1 cellular context compared by ENCODE assay signal in genomic region chr5:139670369-139671095, GRCh38.
TF ChIP-seq lines count a peak whose summit lies in the region.

No MANE protein-coding gene starts in this region.

TF ChIP-seq in HepG2, 621 proteins besides CTCF, POLR2A, EP300 and RAD21 (continued from another document and continues in another):
- TF ChIP-seq ZBTB2 (CRISPR knock-in tag; IDR thresholded peaks at IDR 0.05; ENCODE audit: low read depth), result no peak
- no peak for TF ChIP-seq KLF13 (CRISPR knock-in tag; IDR thresholded peaks at IDR 0.05)
- TF ChIP-seq SNAPC4 (CRISPR knock-in tag; IDR thresholded peaks at IDR 0.05), result no peak
- TF ChIP-seq ZNF678 (CRISPR knock-in tag; IDR thresholded peaks at IDR 0.05), result no peak
- 0 out of 2 replicates have a peak, but pooled peaks have one; percentile 4 for TF ChIP-seq ZNF263 (CRISPR knock-in tag; IDR thresholded peaks at IDR 0.05)
- no peak for TF ChIP-seq MYC (CRISPR knock-in tag; IDR thresholded peaks at IDR 0.05; ENCODE audit: borderline replicate concordance)
- no peak for TF ChIP-seq ZNF460 (CRISPR knock-in tag; IDR thresholded peaks at IDR 0.05; ENCODE audit: borderline replicate concordance)
- TF ChIP-seq BORCS8-MEF2B (CRISPR knock-in tag; IDR thresholded peaks at IDR 0.05), result no peak
- peak; percentile 11; the same call in 1 of the 2 replicates for TF ChIP-seq YEATS4 (CRISPR knock-in tag; IDR thresholded peaks at IDR 0.05; ENCODE audit: borderline replicate concordance)
- TF ChIP-seq BRF2 (CRISPR knock-in tag; IDR thresholded peaks at IDR 0.05), result no peak
- no peak for TF ChIP-seq POLR2G (IDR thresholded peaks at IDR 0.05; ENCODE audit: low read depth, low read length)
- TF ChIP-seq TBX2 (CRISPR knock-in tag; IDR thresholded peaks at IDR 0.05; ENCODE audit: borderline replicate concordance), result no peak
- no peak for TF ChIP-seq E2F2 (CRISPR knock-in tag; IDR thresholded peaks at IDR 0.05; ENCODE audit: borderline replicate concordance)
- TF ChIP-seq FUBP1 (CRISPR knock-in tag; IDR thresholded peaks at IDR 0.05; ENCODE audit: borderline replicate concordance), result no peak
- TF ChIP-seq ZIK1 (CRISPR knock-in tag; IDR thresholded peaks at IDR 0.05; ENCODE audit: borderline replicate concordance, low read depth), result no peak
- no peak for TF ChIP-seq PCBP2 (optimal IDR thresholded peaks at IDR 0.05; ENCODE audit: low read depth, low read length, poor library complexity, severe bottlenecking)
- 0 out of 2 replicates have a peak, but pooled peaks have one; percentile 23 for TF ChIP-seq ZFY (CRISPR knock-in tag; IDR thresholded peaks at IDR 0.05)
- no peak for TF ChIP-seq TRIM22 (IDR thresholded peaks at IDR 0.05)
- no peak for TF ChIP-seq ATF7-NPFF (CRISPR knock-in tag; IDR thresholded peaks at IDR 0.05; ENCODE audit: low read depth)
- no peak for TF ChIP-seq RERE (CRISPR knock-in tag; IDR thresholded peaks at IDR 0.05; ENCODE audit: low read depth)
- TF ChIP-seq SKI (IDR thresholded peaks at IDR 0.05; ENCODE audit: partially characterized antibody), result no peak
- TF ChIP-seq SOX13 (IDR thresholded peaks at IDR 0.05), result no peak
- no peak for TF ChIP-seq SOX13 (CRISPR knock-in tag; conservative IDR thresholded peaks at IDR 0.05 in 1 of 2, IDR thresholded peaks at IDR 0.05 in 1 of 2)
- no peak for TF ChIP-seq ZNF569 (CRISPR knock-in tag; IDR thresholded peaks at IDR 0.05; ENCODE audit: borderline replicate concordance)
- TF ChIP-seq ZNF275 (CRISPR knock-in tag; IDR thresholded peaks at IDR 0.05; ENCODE audit: borderline replicate concordance), result no peak
- TF ChIP-seq TARDBP (CRISPR knock-in tag; IDR thresholded peaks at IDR 0.05), result no peak; the same call in 1 of the 2 replicates
- TF ChIP-seq HNRNPUL1 (IDR thresholded peaks at IDR 0.05; ENCODE audit: low read depth, low read length), result no peak
- no peak for TF ChIP-seq ZNF552 (CRISPR knock-in tag; IDR thresholded peaks at IDR 0.05; ENCODE audit: borderline replicate concordance)
- no peak for TF ChIP-seq HCFC1 (IDR thresholded peaks at IDR 0.05; ENCODE audit: low read depth, low read length)
- TF ChIP-seq MAFG (CRISPR knock-in tag; IDR thresholded peaks at IDR 0.05), result no peak
- TF ChIP-seq PREB (CRISPR knock-in tag; IDR thresholded peaks at IDR 0.05), result no peak
- no peak for TF ChIP-seq ZFP36 (IDR thresholded peaks at IDR 0.05; ENCODE audit: borderline replicate concordance, low read depth, low read length, partially characterized antibody)
- TF ChIP-seq ZNF619 (CRISPR knock-in tag; IDR thresholded peaks at IDR 0.05), result no peak
- TF ChIP-seq ZNF503 (CRISPR knock-in tag; IDR thresholded peaks at IDR 0.05), result no peak
